Comparison of ENCODE assay signal across 19 cellular contexts in the genomic region with DNA sequence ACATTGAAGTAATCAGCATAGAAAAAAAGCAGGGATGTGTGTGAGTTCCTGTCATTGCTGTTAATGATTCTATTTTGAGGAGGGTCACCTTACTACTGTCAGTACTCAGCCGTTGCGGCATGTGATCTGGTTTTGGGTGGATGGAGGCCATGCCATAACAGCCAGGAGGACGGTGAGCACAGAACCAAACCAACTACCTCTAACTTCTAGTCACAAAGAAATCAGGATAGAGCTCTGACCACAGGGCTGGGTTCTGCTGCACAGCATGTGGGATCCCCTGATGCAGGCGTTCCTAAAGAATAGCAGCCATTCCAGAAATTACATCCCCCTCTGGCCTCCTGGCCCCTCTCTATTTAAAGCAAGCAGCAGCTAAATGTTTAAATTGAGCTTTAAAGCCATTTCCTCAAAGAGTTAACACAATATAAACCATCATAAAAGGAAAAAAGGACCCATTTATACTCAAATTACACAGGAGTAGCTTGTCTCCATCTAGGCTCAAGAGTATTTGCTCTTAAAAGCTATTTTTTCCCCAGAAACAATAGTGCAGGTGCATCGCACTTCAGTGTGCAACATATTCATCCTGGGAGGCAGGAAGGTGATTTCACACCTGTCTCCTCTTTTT.
DNase-seq lines count a peak whose midpoint lies in the region; ATAC-seq and TF ChIP-seq lines count a peak whose summit lies in the region.
"Had no signal": no experiment of that assay in that cellular context is flagged by ENCODE, and none has a peak within 500 bp of the region (broad histone marks: within the 10 kb centered on the region; RNA-seq: fewer than 3 reads in every experiment).

No MANE protein-coding gene starts in this region.

- no peaks in the 10 kb centered on the region for H3K9me3 ChIP-seq in gastrocnemius medialis
- H3K9me3 ChIP-seq: ovary had no signal

- no peaks in the 10 kb centered on the region for H3K4me1 ChIP-seq in gastrocnemius medialis

- H3K4me3 ChIP-seq in gastrocnemius medialis: no peak overlapping the region
- H3K4me3 ChIP-seq: K562, ovary had no signal

- DNase-seq in NCI-H1105 (lab: John Stamatoyannopoulos, UW): peak; percentile 67
- peak; percentile 96 for DNase-seq in NCI-H748 treated with DMSO at 0.1 percent for 48 hours (lab: John Stamatoyannopoulos, UW)
- peak; percentile 44 for DNase-seq in iPS-NIHi11 (ENCODE audit: low spot score)
- no peak for DNase-seq in A172 (ENCODE audit: low spot score)
- no peak for DNase-seq in gastrocnemius medialis
- DNase-seq in DMS114 treated with DMSO at 0.1 percent for 48 hours (lab: John Stamatoyannopoulos, UW; ENCODE audit: unreplicated experiment): no peak
- DNase-seq: activated effector memory CD4-positive, alpha-beta T cell treated with anti-CD3 and anti-CD28 coated beads, Interleukin-2, amount 50 U/mL, for 16 hours; anterior cingulate cortex; DMS79 treated with DMSO at 0.1 percent for 48 hours; kidney glomerular epithelial cell; NCI-H187 treated with DMSO at 0.1 percent for 48 hours; OCI-M1; ovary; small intestine; stimulated activated naive CD8-positive, alpha-beta T cell treated with anti-CD3 and anti-CD28 coated beads, Interleukin-15, amount 100 ng/mL, for 72 hours; WERI-Rb-1 had no signal

- no peak for TF ChIP-seq CTCF in gastrocnemius medialis (IDR thresholded peaks at IDR 0.05 in 4 of 5, conservative IDR thresholded peaks at IDR 0.05 in 1 of 5)

- ATAC-seq in GM19452 (IDR thresholded peaks at IDR 0.05; ENCODE audit: unreplicated experiment) (peak; percentile 16), gastrocnemius medialis (no peak)
- ATAC-seq: K562; stimulated activated naive CD8-positive, alpha-beta T cell treated with anti-CD3 and anti-CD28 coated beads, Interleukin-15, amount 100 ng/mL, for 72 hours had no signal

- in situ Hi-C loops in gastrocnemius medialis (cut with MboI; ENCODE audit: low sequenced_read_pairs in 4 of 4): no loop called here

- H3K36me3 ChIP-seq in gastrocnemius medialis: no peaks in the 10 kb centered on the region
- H3K36me3 ChIP-seq: ovary, WERI-Rb-1 had no signal

- H3K27ac ChIP-seq in gastrocnemius medialis: no peak overlapping the region
- H3K27ac ChIP-seq: epithelial cell of prostate, ovary, WERI-Rb-1 had no signal

- TF ChIP-seq POLR2A in gastrocnemius medialis (IDR thresholded peaks at IDR 0.05): no peak

- intact Hi-C loops in gastrocnemius medialis (cut with DNase I; ENCODE audit: low total_unique reads): no loop called here

- no peaks in the 10 kb centered on the region for H3K27me3 ChIP-seq in gastrocnemius medialis
- H3K27me3 ChIP-seq: ovary had no signal

Comparison
In these comparisons a context has a peak if more than half of its experiments do, and no peak if none do; other contexts are left out.
1. DNase-seq: peak in NCI-H1105 (single experiment), NCI-H748 treated with DMSO at 0.1 percent for 48 hours (single experiment) and iPS-NIHi11 (single experiment); none in A172 (single experiment), gastrocnemius medialis (0 of 2) and DMS114 treated with DMSO at 0.1 percent for 48 hours (single experiment).